8 cellular contexts compared by ENCODE assay signal in the genomic region with DNA sequence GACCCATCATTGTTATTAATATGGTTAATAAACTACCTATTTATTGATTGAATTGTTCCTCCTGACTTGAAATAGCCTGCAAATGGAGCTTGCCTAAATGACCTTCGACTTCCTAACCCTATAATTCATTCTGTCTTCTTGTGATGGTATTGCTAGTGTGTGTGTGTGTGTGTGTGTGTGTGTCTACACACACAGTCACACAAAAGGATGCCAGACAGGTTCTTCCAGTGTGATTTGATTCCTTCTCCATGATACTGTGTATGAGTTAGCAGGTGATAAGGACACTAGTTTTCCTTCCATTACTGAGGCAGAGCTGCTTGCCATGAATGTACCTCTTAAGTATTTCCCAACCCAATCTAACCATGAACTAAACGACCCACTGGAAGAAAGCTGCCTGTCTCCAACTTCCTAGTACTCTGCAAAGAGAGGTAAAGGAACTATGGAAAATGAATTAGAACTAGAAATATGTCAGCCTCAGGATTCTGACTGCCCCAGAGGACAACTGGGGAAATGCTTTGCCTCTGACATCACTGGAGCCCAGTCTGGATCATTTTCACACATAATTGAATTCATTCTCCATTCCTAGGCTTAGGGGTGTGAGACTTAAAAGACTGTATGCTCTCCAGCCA. TPM values are rescaled to one million over a fixed set of nuclear protein-coding genes. Genes with fewer than 3 reads are reported as not detected.
DNase-seq lines count a peak whose midpoint lies in the region; ATAC-seq and TF ChIP-seq lines count a peak whose summit lies in the region.

No MANE protein-coding gene starts in this region.

- H3K4me1 ChIP-seq in duodenal mucosa (ENCODE audit: control insufficient read depth in 1 of 2, insufficient read depth in 2 of 2, low read length in 2 of 2): peaks cover 20 to 28% of the 10 kb centered on the region in 2 donors

- peaks cover 43% of the 10 kb centered on the region for H3K36me3 Mint-ChIP-seq in CD4-positive, alpha-beta T cell (ENCODE audit: low read depth)
- peaks cover 0 to 25% (median 5%) of the 10 kb centered on the region in 3 donors for H3K36me3 Mint-ChIP-seq in naive thymus-derived CD8-positive, alpha-beta T cell

- peak overlapping the region; percentile 53 to 55 for H3K9ac ChIP-seq in duodenal mucosa (ENCODE audit: low read depth in 1 of 2, low read length in 2 of 2)

- H3K9me3 Mint-ChIP-seq in CD4-positive, alpha-beta T cell: no peaks in the 10 kb centered on the region
- H3K9me3 Mint-ChIP-seq in naive thymus-derived CD8-positive, alpha-beta T cell: no peaks in the 10 kb centered on the region

- intact Hi-C loops in CD4-positive, alpha-beta T cell (cut with DNase I, micrococcal nuclease): no loop called here
- intact Hi-C loops in dorsolateral prefrontal cortex (cut with DNase I): loop anchor here (10.0 kb wide), 4 partner anchors 169 to 359 kb away; a partner anchor contains a TSS

- H3K4me1 Mint-ChIP-seq in CD4-positive, alpha-beta T cell (ENCODE audit: low read depth): peaks cover 25% of the 10 kb centered on the region
- H3K4me1 Mint-ChIP-seq in naive thymus-derived CD8-positive, alpha-beta T cell: peaks cover 10 to 33% (median 21%) of the 10 kb centered on the region in 4 donors

- no peak overlapping the region for H3K27ac ChIP-seq in CD4-positive, alpha-beta T cell (ENCODE audit: low read depth, low read length)
- H3K27ac ChIP-seq in duodenal mucosa (ENCODE audit: low read depth, low read length): peak overlapping the region; percentile 68
- peak overlapping the region in 8 of 59 donors; percentile 17 to 61 (median 37) for H3K27ac ChIP-seq in dorsolateral prefrontal cortex

- no peak overlapping the region for H3K4me3 Mint-ChIP-seq in CD4-positive, alpha-beta T cell
- peak overlapping the region in 2 of 10 donors; percentile 2 to 17 for H3K4me3 Mint-ChIP-seq in naive thymus-derived CD8-positive, alpha-beta T cell

- POLR2A ChIA-PET in CD4-positive, alpha-beta T cell (lab: Charles Lee): interaction anchor here (1.6 kb wide), 1 partner anchor 65 kb away, joined by 4 read pairs; a partner anchor contains a TSS
- POLR2A ChIA-PET in naive thymus-derived CD8-positive, alpha-beta T cell (lab: Charles Lee): no interaction called here

- no peaks in the 10 kb centered on the region for H3K27me3 Mint-ChIP-seq in CD4-positive, alpha-beta T cell
- H3K27me3 Mint-ChIP-seq in naive thymus-derived CD8-positive, alpha-beta T cell: no peaks in the 10 kb centered on the region

- CTCF ChIA-PET in CD4-positive, alpha-beta T cell (lab: Charles Lee): interaction anchor here (0.7 to 1.5 kb wide), 6 partner anchors 16 to 249 kb away, joined by 3 to 6 read pairs (median 4); a partner anchor contains a TSS

- H3K27me3 ChIP-seq in CD4-positive, alpha-beta T cell (ENCODE audit: control insufficient read depth, insufficient read depth, low read length): no peaks in the 10 kb centered on the region
- H3K27me3 ChIP-seq in duodenal mucosa (ENCODE audit: control insufficient read depth in 1 of 2, insufficient read depth in 2 of 2, low read length in 2 of 2): no peaks in the 10 kb centered on the region
- no peaks in the 10 kb centered on the region for H3K27me3 ChIP-seq in dorsolateral prefrontal cortex

- no peak for DNase-seq in CD4-positive, alpha-beta T cell
- peak; percentile 34 for DNase-seq in NCI-H748 (lab: John Stamatoyannopoulos, UW; ENCODE audit: unreplicated experiment)
- no peak for DNase-seq in naive thymus-derived CD8-positive, alpha-beta T cell
- no peak for DNase-seq in dorsolateral prefrontal cortex
- DNase-seq in SKM-1 (lab: John Stamatoyannopoulos, UW; ENCODE audit: unreplicated experiment): no peak

- peak overlapping the region; percentile 84 for H3K27ac Mint-ChIP-seq in CD4-positive, alpha-beta T cell
- H3K27ac Mint-ChIP-seq in naive thymus-derived CD8-positive, alpha-beta T cell: peak overlapping the region in 8 of 10 donors; percentile 17 to 75 (median 50)

- TF ChIP-seq CTCF in CD4-positive, alpha-beta T cell (IDR thresholded peaks at IDR 0.05): no peak
- no peak for TF ChIP-seq CTCF in dorsolateral prefrontal cortex (IDR thresholded peaks at IDR 0.05 in 54 of 56, conservative IDR thresholded peaks at IDR 0.05 in 2 of 56; ENCODE audit: low read depth in 1 of 56, partially characterized antibody in 56 of 56)

- no peaks in the 10 kb centered on the region for H3K9me3 ChIP-seq in CD4-positive, alpha-beta T cell (ENCODE audit: control insufficient read depth, low read length)
- H3K9me3 ChIP-seq in duodenal mucosa (ENCODE audit: control insufficient read depth in 1 of 2, low read length in 2 of 2): no peaks in the 10 kb centered on the region

- H3K4me3 ChIP-seq in duodenal mucosa (ENCODE audit: low read depth in 1 of 2, low read length in 2 of 2) (peak overlapping the region; percentile 0 to 29), dorsolateral prefrontal cortex (no peak overlapping the region)

- H3K36me3 ChIP-seq in duodenal mucosa (ENCODE audit: control insufficient read depth in 1 of 2, insufficient read depth in 2 of 2, low read length in 2 of 2): peaks cover 8 to 12% of the 10 kb centered on the region in 2 donors

- no peak for ATAC-seq in CD4-positive, alpha-beta T cell (ENCODE audit: poor library complexity)
- ATAC-seq in naive thymus-derived CD8-positive, alpha-beta T cell: no peak
- ATAC-seq in GM18867 (IDR thresholded peaks at IDR 0.05; ENCODE audit: unreplicated experiment): no peak
- no peak for ATAC-seq in HG03378 (IDR thresholded peaks at IDR 0.05; ENCODE audit: unreplicated experiment)

RNA-seq across cellular contexts. Expression of a gene that starts 3.5 kb away (rescaled TPM):
- total RNA-seq in CD4-positive, alpha-beta T cell: 1 to 10 TPM; 1.0 to 1.8 TPM
- total RNA-seq in naive thymus-derived CD8-positive, alpha-beta T cell: 1 to 10 TPM; 1.5 to 1.6 TPM
- under 1 TPM in 1 of 3 donors, not detected in 2; 0.08 TPM for polyA plus RNA-seq in naive thymus-derived CD8-positive, alpha-beta T cell
- total RNA-seq in dorsolateral prefrontal cortex: 10 to 100 TPM in 12 of 120 experiments, 1 to 10 TPM in 108; 1.0 to 12.6 (median 6.7) TPM

RNA-seq across cellular contexts. Expression of a gene that starts 24.8 kb away (rescaled TPM):
- 100 to 1,000 TPM; 114 to 115 TPM for total RNA-seq in CD4-positive, alpha-beta T cell
- total RNA-seq in naive thymus-derived CD8-positive, alpha-beta T cell: 10 to 100 TPM; 39.2 to 39.9 TPM
- polyA plus RNA-seq in naive thymus-derived CD8-positive, alpha-beta T cell: 10 to 100 TPM in 1 of 3 donors, 1 to 10 TPM in 2; 7.2 to 12.4 (median 9.0) TPM
- 10 to 100 TPM; 10.4 to 38.8 (median 22.5) TPM for total RNA-seq in dorsolateral prefrontal cortex

Comparison
In these comparisons a context has a peak if more than half of its experiments do, and no peak if none do; other contexts are left out.
1. H3K4me3 ChIP-seq: peak in duodenal mucosa (2 of 2); none in dorsolateral prefrontal cortex (0 of 59).
2. intact Hi-C loops: an anchor here in dorsolateral prefrontal cortex (10.0 kb wide); none called in CD4-positive, alpha-beta T cell.